Comparison of ENCODE assay signal across 9 cellular contexts in genomic region chr11:41461057-41461681, GRCh38. TPM values are rescaled to one million over a fixed set of nuclear protein-coding genes. Genes with fewer than 3 reads are reported as not detected.
A peak's percentile ranks its signal among the peaks of the same experiment; 100 is the strongest.
DNase-seq lines count a peak whose midpoint lies in the region; ATAC-seq, FAIRE-seq and TF ChIP-seq lines count a peak whose summit lies in the region.
"Had no signal": no experiment of that assay in that cellular context is flagged by ENCODE, and none has a peak within 500 bp of the region (broad histone marks: within the 10 kb centered on the region; RNA-seq: fewer than 3 reads in every experiment).

No MANE protein-coding gene starts in this region.

- no peak for TF ChIP-seq POLR2A in GM12891 (IDR thresholded peaks at IDR 0.05; ENCODE audit: low read depth, low read length)

- no peaks in the 10 kb centered on the region for H3K9me2 ChIP-seq in GM23338 (ENCODE audit: insufficient read depth)
- H3K9me2 ChIP-seq in SU-DHL-6 (replicated peaks; ENCODE audit: insufficient read depth, low read length): no peaks in the 10 kb centered on the region

- H4K20me1 ChIP-seq in GM23338 (replicated peaks; ENCODE audit: insufficient read depth) (no peaks in the 10 kb centered on the region), SU-DHL-6 (ENCODE audit: low read depth, low read length) (no peaks in the 10 kb centered on the region)

- H3K27me3 ChIP-seq in GM23338 (ENCODE audit: insufficient read depth) (no peaks in the 10 kb centered on the region), SU-DHL-6 (ENCODE audit: low read length) (no peaks in the 10 kb centered on the region), kidney epithelial cell (ENCODE audit: control insufficient read depth, insufficient read depth, low read length) (peaks cover 9% of the 10 kb centered on the region)

- TF ChIP-seq CTCF in AG10803 (conservative IDR thresholded peaks at IDR 0.05; ENCODE audit: low read length) (peak; percentile 69), GM23338 (conservative IDR thresholded peaks at IDR 0.05; ENCODE audit: low read depth in 2 of 2) (peak; percentile 52 to 88; a peak in 3 of 4 replicates), SU-DHL-6 (IDR thresholded peaks at IDR 0.05; ENCODE audit: insufficient read depth, low read length, poor library complexity, severe bottlenecking) (peak; percentile 52), kidney epithelial cell (IDR thresholded peaks at IDR 0.05; ENCODE audit: insufficient read depth, low read length, poor library complexity, severe bottlenecking) (peak; percentile 54)

- H3F3A ChIP-seq in GM23338 (replicated peaks; ENCODE audit: low read depth) (no peaks in the 10 kb centered on the region), SU-DHL-6 (ENCODE audit: insufficient read depth) (no peaks in the 10 kb centered on the region)

- no peak overlapping the region for H3K4me3 Mint-ChIP-seq in GM23338
- H3K4me3 Mint-ChIP-seq in activated CD4-positive, alpha-beta T cell treated with anti-CD3 and anti-CD28 coated beads for 36 hours: no peak overlapping the region
- H3K4me3 Mint-ChIP-seq: naive thymus-derived CD8-positive, alpha-beta T cell had no signal

- H3K9me3 Mint-ChIP-seq in GM23338: peaks cover 3% of the 10 kb centered on the region; the same call in 1 of the 3 replicates
- H3K9me3 Mint-ChIP-seq in activated CD4-positive, alpha-beta T cell treated with anti-CD3 and anti-CD28 coated beads for 36 hours (ENCODE audit: low read depth): peaks cover 2% of the 10 kb centered on the region
- H3K9me3 Mint-ChIP-seq in activated naive CD4-positive, alpha-beta T cell treated with anti-CD3 and anti-CD28 coated beads, Interleukin-2, amount 50 U/mL, for 72 hours: peaks cover 0 to 7% of the 10 kb centered on the region in 2 donors

- H3K36me3 Mint-ChIP-seq in GM23338 (ENCODE audit: low read depth): peaks cover 3% of the 10 kb centered on the region; the same call in 2 of the 3 replicates
- no peaks in the 10 kb centered on the region for H3K36me3 Mint-ChIP-seq in activated CD4-positive, alpha-beta T cell treated with anti-CD3 and anti-CD28 coated beads for 36 hours (ENCODE audit: low read depth)
- H3K36me3 Mint-ChIP-seq in activated naive CD4-positive, alpha-beta T cell treated with anti-CD3 and anti-CD28 coated beads, Interleukin-2, amount 50 U/mL, for 72 hours: peaks cover 0 to 8% of the 10 kb centered on the region in 2 donors
- H3K36me3 Mint-ChIP-seq: naive thymus-derived CD8-positive, alpha-beta T cell had no signal

- no peaks in the 10 kb centered on the region for H3K79me2 ChIP-seq in GM23338 (replicated peaks; ENCODE audit: insufficient read depth)
- H3K79me2 ChIP-seq in SU-DHL-6 (ENCODE audit: insufficient read depth, low read length): no peaks in the 10 kb centered on the region

- H3K4me2 ChIP-seq in GM23338 (no peak overlapping the region), SU-DHL-6 (ENCODE audit: low read depth, low read length, poor library complexity, severe bottlenecking) (no peak overlapping the region)

- no peaks in the 10 kb centered on the region for H3K27me3 Mint-ChIP-seq in GM23338 (ENCODE audit: insufficient read depth, low read depth, poor library complexity)
- peaks cover 14% of the 10 kb centered on the region for H3K27me3 Mint-ChIP-seq in activated CD4-positive, alpha-beta T cell treated with anti-CD3 and anti-CD28 coated beads for 36 hours

- H3K9ac ChIP-seq in SU-DHL-6 (ENCODE audit: low read length): no peak overlapping the region

- H3K27ac ChIP-seq in GM23338 (ENCODE audit: low read depth) (no peak overlapping the region), SU-DHL-6 (ENCODE audit: low read depth, low read length) (no peak overlapping the region)

- H3K27ac Mint-ChIP-seq in GM23338: no peak overlapping the region
- H3K27ac Mint-ChIP-seq in activated CD4-positive, alpha-beta T cell treated with anti-CD3 and anti-CD28 coated beads for 36 hours: no peak overlapping the region
- no peak overlapping the region for H3K27ac Mint-ChIP-seq in activated naive CD4-positive, alpha-beta T cell treated with anti-CD3 and anti-CD28 coated beads, Interleukin-2, amount 50 U/mL, for 72 hours
- H3K27ac Mint-ChIP-seq: naive thymus-derived CD8-positive, alpha-beta T cell had no signal

- H3K36me3 ChIP-seq in GM23338 (ENCODE audit: insufficient read depth): no peaks in the 10 kb centered on the region
- no peaks in the 10 kb centered on the region for H3K36me3 ChIP-seq in SU-DHL-6 (ENCODE audit: low read length)
- no peaks in the 10 kb centered on the region for H3K36me3 ChIP-seq in kidney epithelial cell (ENCODE audit: control insufficient read depth, insufficient read depth, low read length)

- FAIRE-seq in GM12891 (lab: Jason Lieb, UNC): no peak

- H2AFZ ChIP-seq in GM23338 (no peak overlapping the region), SU-DHL-6 (ENCODE audit: low read depth, low read length, severe bottlenecking) (no peak overlapping the region)

- intact Hi-C loops in activated CD4-positive, alpha-beta T cell treated with anti-CD3 and anti-CD28 coated beads for 36 hours (cut with DNase I, micrococcal nuclease): loop anchor here (1.0 to 5.0 kb wide), 3 partner anchors 1063 to 1822 kb away; no protein-coding TSS in a partner anchor

- ATAC-seq in GM23338 (no peak), HG02588 (IDR thresholded peaks at IDR 0.05; ENCODE audit: unreplicated experiment) (no peak)
- no peak for ATAC-seq in activated CD4-positive, alpha-beta T cell treated with anti-CD3 and anti-CD28 coated beads for 36 hours
- ATAC-seq in activated naive CD4-positive, alpha-beta T cell treated with anti-CD3 and anti-CD28 coated beads, Interleukin-2, amount 50 U/mL, for 72 hours: no peak
- ATAC-seq: naive thymus-derived CD8-positive, alpha-beta T cell had no signal

- H3K9me3 ChIP-seq in SU-DHL-6 (ENCODE audit: insufficient read depth, low read length): no peaks in the 10 kb centered on the region

- H3K4me3 ChIP-seq in AG10803 (ENCODE audit: low read length) (no peak overlapping the region), GM23338 (no peak overlapping the region), SU-DHL-6 (ENCODE audit: insufficient read depth, low read length, poor library complexity, severe bottlenecking) (no peak overlapping the region), kidney epithelial cell (ENCODE audit: low read depth, low read length) (no peak overlapping the region)

- POLR2A ChIA-PET in activated CD4-positive, alpha-beta T cell treated with anti-CD3 and anti-CD28 coated beads for 36 hours (lab: Charles Lee): no interaction called here

- H3K4me1 ChIP-seq in GM23338 (ENCODE audit: insufficient read depth): peaks cover 36% of the 10 kb centered on the region

- DNase-seq in AG10803 (ENCODE audit: low read depth): no peak
- DNase-seq in GM23338 (ENCODE audit: low spot score): peak; percentile 50
- DNase-seq in kidney epithelial cell (ENCODE audit: low read depth): no peak
- DNase-seq in activated CD4-positive, alpha-beta T cell treated with anti-CD3 and anti-CD28 coated beads for 36 hours: no peak
- DNase-seq in GM12891 (ENCODE audit: insufficient read length, low spot score): no peak
- DNase-seq in activated naive CD4-positive, alpha-beta T cell treated with anti-CD3 and anti-CD28 coated beads, Interleukin-2, amount 50 U/mL, for 72 hours (ENCODE audit: low spot score in 2 of 2): no peak

- H3K4me1 Mint-ChIP-seq in GM23338: peaks cover 43% of the 10 kb centered on the region
- H3K4me1 Mint-ChIP-seq in activated CD4-positive, alpha-beta T cell treated with anti-CD3 and anti-CD28 coated beads for 36 hours: no peaks in the 10 kb centered on the region

- CTCF ChIA-PET in activated CD4-positive, alpha-beta T cell treated with anti-CD3 and anti-CD28 coated beads for 36 hours (lab: Charles Lee): interaction anchor here (0.6 to 1.5 kb wide), 4 partner anchors 14 to 1822 kb away, joined by 3 to 15 read pairs (median 4); no protein-coding TSS in a partner anchor

TF ChIP-seq in GM23338, 12 proteins besides CTCF, POLR2A, EP300 and RAD21 (continues in another document):
- TF ChIP-seq NANOG (IDR thresholded peaks at IDR 0.05; ENCODE audit: borderline replicate concordance) (no peak), EZH2 (IDR thresholded peaks at IDR 0.05; ENCODE audit: low read depth, unreplicated experiment) (no peak), STAT1 (IDR thresholded peaks at IDR 0.05; ENCODE audit: unreplicated experiment) (no peak), POLR2AphosphoS5 (IDR thresholded peaks at IDR 0.05; ENCODE audit: low read depth) (no peak), ZNF114 (CRISPR knock-in tag; IDR thresholded peaks at IDR 0.05) (no peak), ETS1 (IDR thresholded peaks at IDR 0.05) (no peak)

TF ChIP-seq in GM12891, 5 proteins besides CTCF, POLR2A, EP300 and RAD21:
- TF ChIP-seq TAF1 (IDR thresholded peaks at IDR 0.05; ENCODE audit: low read depth, low read length) (no peak), SPI1 (IDR thresholded peaks at IDR 0.05; ENCODE audit: low read depth, low read length) (no peak), POU2F2 (IDR thresholded peaks at IDR 0.05; ENCODE audit: low read depth, low read length) (no peak), PAX5 (IDR thresholded peaks at IDR 0.05; ENCODE audit: insufficient read depth, low read length, severe bottlenecking) (no peak), POLR2AphosphoS5 (IDR thresholded peaks at IDR 0.05; ENCODE audit: low read depth, low read length) (no peak)

RNA-seq across cellular contexts. Expression of gene LRRC4C, which starts 1.7 kb away (rescaled TPM):
- total RNA-seq in GM23338 (2014; rRNA removed; shearing (Covaris generic)): 0.35 TPM in 1 of 2 replicates, not detected in the other
- polyA plus RNA-seq in GM23338 (2016; fragmentation: Nextera tagmentation; extraction: Ambion mirVana): 0.68 and 1.1 TPM in 2 replicates
- total RNA-seq in kidney epithelial cell: 0.14 and 1.5 TPM in 2 replicates
- not detected for total RNA-seq in activated CD4-positive, alpha-beta T cell treated with anti-CD3 and anti-CD28 coated beads for 36 hours
- polyA plus RNA-seq in GM12891 (2012; ENCODE audit: low read depth, missing spikeins): not detected
- not detected for total RNA-seq in activated naive CD4-positive, alpha-beta T cell treated with anti-CD3 and anti-CD28 coated beads, Interleukin-2, amount 50 U/mL, for 72 hours
- total RNA-seq: naive thymus-derived CD8-positive, alpha-beta T cell had no signal
- polyA plus RNA-seq: naive thymus-derived CD8-positive, alpha-beta T cell had no signal
